In genomic region chr1:16613185-16614147, GRCh38 we compare ENCODE assay signal across 8 cellular contexts. TPM values are rescaled to one million over a fixed set of nuclear protein-coding genes. Genes with fewer than 3 reads are reported as not detected.
DNase-seq lines count a peak whose midpoint lies in the region; ATAC-seq and TF ChIP-seq lines count a peak whose summit lies in the region.

Gene NBPF1, minus strand, starts transcription at chr1:16613564.

- peaks cover 0 to 17% (median 6%) of the 10 kb centered on the region in 6 donors for H3K36me3 ChIP-seq in spleen

- H3K9me3 ChIP-seq in spleen, result no peaks in the 10 kb centered on the region

- H3K4me3 ChIP-seq in spleen, result peak within 1 kb of the TSS; percentile 63 to 92 (median 68)

- peak within 1 kb of the TSS; percentile 22 to 80 (median 76) for H3K27ac ChIP-seq in spleen

- H3K27me3 ChIP-seq in spleen (replicated peaks in 1 of 7), result peaks cover 0 to 14% (median 0%) of the 10 kb centered on the region in 7 donors

- peaks cover 19 to 35% (median 27%) of the 10 kb centered on the region in 6 donors for H3K4me1 ChIP-seq in spleen

- peak; percentile 99 for DNase-seq in AG08395 (ENCODE audit: low spot score)
- peak; percentile 100 for DNase-seq in NCI-H2227 treated with DMSO at 0.1 percent for 48 hours (lab: John Stamatoyannopoulos, UW)
- DNase-seq in activated CD4-positive, CD25-positive, alpha-beta regulatory T cell treated with anti-CD3 and anti-CD28 coated beads, Interleukin-2, amount 50 U/mL, for 16 hours (ENCODE audit: low read depth, low spot score), result peak; percentile 78
- DNase-seq in cerebellar cortex (ENCODE audit: low spot score), result peak; percentile 99
- DNase-seq in iris pigment epithelial cell (ENCODE audit: low read depth), result peak; percentile 99
- DNase-seq in spleen, result peak; percentile 98

- ATAC-seq in GM19025 (IDR thresholded peaks at IDR 0.05; ENCODE audit: low read depth, unreplicated experiment) (peak; percentile 74), HG03196 (IDR thresholded peaks at IDR 0.05; ENCODE audit: unreplicated experiment) (peak; percentile 86)

- peak in 4 of 11 experiments; percentile 16 to 38 (median 26) for TF ChIP-seq CTCF in spleen (IDR thresholded peaks at IDR 0.05 in 8 of 11, conservative IDR thresholded peaks at IDR 0.05 in 3 of 11)

- peak in 2 of 3 donors; percentile 6 to 86 for TF ChIP-seq POLR2A in spleen (IDR thresholded peaks at IDR 0.05)

- intact Hi-C loops in spleen (cut with DNase I; ENCODE audit: low total_unique reads), result no loop called here

- WGBS in spleen, 5 donors, result 0 to 1% (median 0%) methylated on average over 82 of the region's 82 CpGs

RNA-seq across cellular contexts. Expression of gene NBPF1, which starts in this region (rescaled TPM):
- total RNA-seq in spleen, result 10 to 100 TPM; 22.0 to 60.7 (median 33.7) TPM
- polyA plus RNA-seq in spleen, result 1 to 10 TPM; 1.3 to 7.2 (median 2.9) TPM

Comparison
In these comparisons a context has a peak if more than half of its experiments do, and no peak if none do; other contexts are left out.
1. Peak in every context shown above with its lines: DNase-seq, ATAC-seq, H3K4me3 ChIP-seq and H3K27ac ChIP-seq.